In the genomic region with DNA sequence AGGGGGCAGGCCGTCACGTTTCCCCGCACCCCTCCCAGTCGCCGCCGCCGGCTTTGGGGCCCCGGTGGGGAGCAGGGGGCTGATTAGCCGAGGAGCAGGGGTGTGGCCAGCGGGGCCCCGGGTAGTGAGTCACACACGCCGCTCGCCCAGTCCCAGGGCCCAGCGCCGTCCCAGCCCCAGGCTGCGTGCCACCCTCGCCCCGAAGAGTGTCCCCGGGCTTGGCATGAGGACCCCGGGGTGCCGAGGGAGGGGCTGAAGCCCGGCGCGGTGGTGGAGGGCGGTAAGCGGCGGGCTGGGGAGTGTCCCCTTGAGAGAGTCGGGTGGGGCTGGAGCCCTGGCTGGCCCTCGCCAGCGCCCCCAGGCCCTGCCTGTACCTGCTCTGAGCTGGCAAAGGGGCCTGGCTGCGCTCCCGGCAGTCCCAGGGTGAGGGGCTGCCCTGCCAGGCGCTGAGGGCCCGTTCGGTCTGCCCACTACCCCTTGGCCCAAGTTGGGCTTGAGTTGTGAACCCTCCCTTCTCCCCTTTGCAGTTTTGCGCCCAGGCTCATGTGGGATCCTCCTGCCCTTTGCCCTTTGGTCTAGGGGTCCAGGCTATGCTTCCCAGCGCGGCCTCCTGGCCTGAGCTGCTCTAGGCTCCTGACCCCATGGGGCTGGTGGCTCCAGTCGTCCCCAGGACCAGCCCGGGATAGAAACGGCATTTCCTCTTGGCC, we compare ENCODE assay signal across 8 cellular contexts. TPM values are rescaled to one million over a fixed set of nuclear protein-coding genes. Genes with fewer than 3 reads are reported as not detected.
DNase-seq lines count a peak whose midpoint lies in the region; ATAC-seq lines count a peak whose summit lies in the region.

No MANE protein-coding gene starts in this region.

- peak overlapping the region; percentile 55 to 63 for H3K4me3 Mint-ChIP-seq in effector memory CD8-positive, alpha-beta T cell

- H3K27me3 Mint-ChIP-seq in effector memory CD8-positive, alpha-beta T cell, result peaks cover 0 to 27% of the 10 kb centered on the region in 2 donors

- peak; percentile 86 for ATAC-seq in effector memory CD8-positive, alpha-beta T cell (replicated peaks)
- peak; percentile 92 for ATAC-seq in stimulated activated naive CD8-positive, alpha-beta T cell treated with anti-CD3 and anti-CD28 coated beads, Interleukin-15, Interleukin-2, amounts not matched to agents 100 U/mL and 50 U/mL, for 24 hours
- no peak for ATAC-seq in GM19324 (IDR thresholded peaks at IDR 0.05; ENCODE audit: low FRiP score, unreplicated experiment)
- no peak for ATAC-seq in HG03469 (IDR thresholded peaks at IDR 0.05; ENCODE audit: unreplicated experiment)

- peaks cover 13 to 20% of the 10 kb centered on the region in 2 donors for H3K4me1 Mint-ChIP-seq in effector memory CD8-positive, alpha-beta T cell (ENCODE audit: low read depth in 2 of 2)

- H3K9me3 Mint-ChIP-seq in effector memory CD8-positive, alpha-beta T cell, result no peaks in the 10 kb centered on the region

- DNase-seq in AG20443 (ENCODE audit: low spot score) (peak; percentile 97), HT1080 (ENCODE audit: low read depth) (peak; percentile 67), mesenteric fat pad (ENCODE audit: low spot score) (peak; percentile 94)
- peak; percentile 54 for DNase-seq in activated CD4-positive, alpha-beta T cell treated with anti-CD3 and anti-CD28 coated beads for 48 hours
- peak; percentile 14 to 16 (median 15) for DNase-seq in effector memory CD8-positive, alpha-beta T cell
- DNase-seq in stimulated activated naive CD8-positive, alpha-beta T cell treated with anti-CD3 and anti-CD28 coated beads, Interleukin-15, Interleukin-2, amounts not matched to agents 100 U/mL and 50 U/mL, for 24 hours, result peak; percentile 72

- peaks cover 6% of the 10 kb centered on the region for H3K36me3 Mint-ChIP-seq in effector memory CD8-positive, alpha-beta T cell (ENCODE audit: insufficient read depth)

- H3K27ac Mint-ChIP-seq in effector memory CD8-positive, alpha-beta T cell, result no peak overlapping the region

RNA-seq across cellular contexts. Expression of gene PRDM11, which starts 34.6 kb away (rescaled TPM):
- 8.4 and 10.2 TPM in 2 replicates for total RNA-seq in HT1080 (2014; rRNA removed; shearing (Covaris generic))
- polyA plus RNA-seq in HT1080 (2015; cell fraction: cytosol; rRNA removed), result 1.7 and 2.3 TPM in 2 replicates
- polyA plus RNA-seq in HT1080 (2015; cell fraction: nucleus; rRNA removed), result 2.1 and 2.6 TPM in 2 replicates
- 11.2 TPM for total RNA-seq in mesenteric fat pad

Comparison
In these comparisons a context has a peak if more than half of its experiments do, and no peak if none do; other contexts are left out.
1. DNase-seq: peak in every context shown above with its lines; median percentile 97 in AG20443; 94 in mesenteric fat pad; 72 in stimulated activated naive CD8-positive, alpha-beta T cell treated with anti-CD3 and anti-CD28 coated beads, Interleukin-15, Interleukin-2, amounts not matched to agents 100 U/mL and 50 U/mL, for 24 hours; 67 in HT1080; 54 in activated CD4-positive, alpha-beta T cell treated with anti-CD3 and anti-CD28 coated beads for 48 hours; 15 in effector memory CD8-positive, alpha-beta T cell.
2. ATAC-seq: peak in effector memory CD8-positive, alpha-beta T cell (single experiment) and stimulated activated naive CD8-positive, alpha-beta T cell treated with anti-CD3 and anti-CD28 coated beads, Interleukin-15, Interleukin-2, amounts not matched to agents 100 U/mL and 50 U/mL, for 24 hours (single experiment); none in GM19324 (single experiment) and HG03469 (single experiment).